8 cellular contexts compared by ENCODE assay signal in genomic region chr17:59845595-59846390, GRCh38. TPM values are rescaled to one million over a fixed set of nuclear protein-coding genes. Genes with fewer than 3 reads are reported as not detected.
DNase-seq lines count a peak whose midpoint lies in the region; ATAC-seq and TF ChIP-seq lines count a peak whose summit lies in the region.

No MANE protein-coding gene starts in this region.

- no peaks in the 10 kb centered on the region for H3K9me3 Mint-ChIP-seq in activated CD8-positive, alpha-beta memory T cell treated with anti-CD3 and anti-CD28 coated beads, Interleukin-2, amount 10 ng/mL, durations not matched to agents 7 days and 5 days (ENCODE audit: low read depth)

- H3K27me3 ChIP-seq in foreskin keratinocyte: no peaks in the 10 kb centered on the region
- H3K27me3 ChIP-seq in psoas muscle (ENCODE audit: insufficient read depth in 3 of 3, low read length in 2 of 3): no peaks in the 10 kb centered on the region

- peak overlapping the region; percentile 9 for H3K4me3 ChIP-seq in psoas muscle

- CTCF ChIA-PET in activated CD8-positive, alpha-beta memory T cell treated with anti-CD3 and anti-CD28 coated beads, Interleukin-2, amount 10 ng/mL, durations not matched to agents 7 days and 5 days (lab: Charles Lee): interaction anchor here (7.0 to 10.8 kb wide), 2 partner anchors 61 to 93 kb away, joined by 71 to 90 read pairs; no protein-coding TSS in a partner anchor

- TF ChIP-seq CTCF in foreskin keratinocyte (conservative IDR thresholded peaks at IDR 0.05) (no peak), psoas muscle (IDR thresholded peaks at IDR 0.05) (no peak)

- no peaks in the 10 kb centered on the region for H3K27me3 Mint-ChIP-seq in activated CD8-positive, alpha-beta memory T cell treated with anti-CD3 and anti-CD28 coated beads, Interleukin-2, amount 10 ng/mL, durations not matched to agents 7 days and 5 days

- H3K9me3 ChIP-seq in psoas muscle: no peaks in the 10 kb centered on the region

- H3K4me1 ChIP-seq in foreskin keratinocyte (peaks cover 17% of the 10 kb centered on the region), psoas muscle (peaks cover 38% of the 10 kb centered on the region)

- DNase-seq in activated naive CD4-positive, alpha-beta T cell treated with Interleukin-2 at 50 U/mL for 16 hours: peak; percentile 41
- no peak for DNase-seq in activated naive CD4-positive, alpha-beta T cell (lab: John Stamatoyannopoulos, UW)
- DNase-seq in NCI-H2196 (lab: John Stamatoyannopoulos, UW; ENCODE audit: unreplicated experiment): peak; percentile 88
- DNase-seq in activated CD8-positive, alpha-beta memory T cell treated with anti-CD3 and anti-CD28 coated beads, Interleukin-2, amount 10 ng/mL, durations not matched to agents 7 days and 5 days: peak; percentile 57
- DNase-seq in foreskin keratinocyte: peak; percentile 98
- DNase-seq in psoas muscle: peak; percentile 43 to 62
- no peak for DNase-seq in GOT3 (lab: John Stamatoyannopoulos, UW)

- 16 to 25% (median 20%) methylated on average over 3 of the region's 3 CpGs for WGBS in psoas muscle, 3 donors

- no peak for ATAC-seq in activated CD8-positive, alpha-beta memory T cell treated with anti-CD3 and anti-CD28 coated beads, Interleukin-2, amount 10 ng/mL, durations not matched to agents 7 days and 5 days
- ATAC-seq in foreskin keratinocyte: peak; percentile 49
- ATAC-seq in psoas muscle: peak; percentile 71 to 82 (median 80)
- ATAC-seq in HG02840 (IDR thresholded peaks at IDR 0.05; ENCODE audit: low FRiP score, unreplicated experiment): no peak

- intact Hi-C loops in psoas muscle (cut with DNase I): loop anchor here (2.0 to 5.0 kb wide), 2 partner anchors 61 to 88 kb away; no protein-coding TSS in a partner anchor

- H3K36me3 Mint-ChIP-seq in activated CD8-positive, alpha-beta memory T cell treated with anti-CD3 and anti-CD28 coated beads, Interleukin-2, amount 10 ng/mL, durations not matched to agents 7 days and 5 days: peaks cover 24% of the 10 kb centered on the region

- H3K27ac ChIP-seq in foreskin keratinocyte (peak overlapping the region; percentile 99), psoas muscle (peak overlapping the region; percentile 92)

- peaks cover 0 to 7% of the 10 kb centered on the region in 2 donors for H3K36me3 ChIP-seq in psoas muscle (ENCODE audit: insufficient read depth in 1 of 2, low read depth in 1 of 2)

- H3K4me3 Mint-ChIP-seq in activated CD8-positive, alpha-beta memory T cell treated with anti-CD3 and anti-CD28 coated beads, Interleukin-2, amount 10 ng/mL, durations not matched to agents 7 days and 5 days: peak overlapping the region; percentile 20

- peak overlapping the region; percentile 100 for H3K27ac Mint-ChIP-seq in activated CD8-positive, alpha-beta memory T cell treated with anti-CD3 and anti-CD28 coated beads, Interleukin-2, amount 10 ng/mL, durations not matched to agents 7 days and 5 days

- peaks cover 70% of the 10 kb centered on the region for H3K4me1 Mint-ChIP-seq in activated CD8-positive, alpha-beta memory T cell treated with anti-CD3 and anti-CD28 coated beads, Interleukin-2, amount 10 ng/mL, durations not matched to agents 7 days and 5 days

RNA-seq across cellular contexts. Expression of gene TUBD1, which starts 47.0 kb away (rescaled TPM):
- 10 to 100 TPM; 14.3 to 15.5 TPM for total RNA-seq in activated CD8-positive, alpha-beta memory T cell treated with anti-CD3 and anti-CD28 coated beads, Interleukin-2, amount 10 ng/mL, durations not matched to agents 7 days and 5 days
- total RNA-seq in foreskin keratinocyte (4.5 and 6.3 TPM in 2 replicates), psoas muscle (1 to 10 TPM; 4.9 to 8.8 (median 6.9) TPM)
- polyA plus RNA-seq in foreskin keratinocyte (2.9 and 4.0 TPM in 2 replicates), psoas muscle (1 to 10 TPM; 4.7 to 8.0 (median 5.1) TPM)

RNA-seq across cellular contexts. Expression of gene RPS6KB1, which starts 47.1 kb away (rescaled TPM):
- 10 to 100 TPM; 52.3 to 58.6 TPM for total RNA-seq in activated CD8-positive, alpha-beta memory T cell treated with anti-CD3 and anti-CD28 coated beads, Interleukin-2, amount 10 ng/mL, durations not matched to agents 7 days and 5 days
- total RNA-seq in foreskin keratinocyte (18.0 and 20.1 TPM in 2 replicates), psoas muscle (10 to 100 TPM; 26.6 to 56.0 (median 45.2) TPM)
- polyA plus RNA-seq in foreskin keratinocyte (8.7 and 10.4 TPM in 2 replicates), psoas muscle (10 to 100 TPM; 10.6 to 35.8 (median 12.0) TPM)

Comparison
In these comparisons a context has a peak if more than half of its experiments do, and no peak if none do; other contexts are left out.
1. DNase-seq: peak in activated naive CD4-positive, alpha-beta T cell treated with Interleukin-2 at 50 U/mL for 16 hours (single experiment), NCI-H2196 (single experiment), activated CD8-positive, alpha-beta memory T cell treated with anti-CD3 and anti-CD28 coated beads, Interleukin-2, amount 10 ng/mL, durations not matched to agents 7 days and 5 days (single experiment), foreskin keratinocyte (2 of 2) and psoas muscle (2 of 2); none in activated naive CD4-positive, alpha-beta T cell (0 of 4) and GOT3 (single experiment).
2. ATAC-seq: peak in foreskin keratinocyte (single experiment) and psoas muscle (4 of 4); none in activated CD8-positive, alpha-beta memory T cell treated with anti-CD3 and anti-CD28 coated beads, Interleukin-2, amount 10 ng/mL, durations not matched to agents 7 days and 5 days (single experiment) and HG02840 (single experiment).